1 cellular context compared by ENCODE assay signal in genomic region chrX:139862208-139862607, GRCh38.
TF ChIP-seq lines count a peak whose summit lies in the region.

No MANE protein-coding gene starts in this region.

TF ChIP-seq in GM12878, 131 proteins besides CTCF, POLR2A, EP300 and RAD21 (continued from another document):
- no peak for TF ChIP-seq EGR1 (IDR thresholded peaks at IDR 0.05; ENCODE audit: borderline replicate concordance in 1 of 2, low read depth in 2 of 2, low read length in 2 of 2)
